1 cellular context compared by ENCODE assay signal in genomic region chr7:17507717-17508116, GRCh38.
TF ChIP-seq lines count a peak whose summit lies in the region.

No MANE protein-coding gene starts in this region.

TF ChIP-seq in liver, 16 proteins besides CTCF, POLR2A, EP300 and RAD21 (continued from another document):
- TF ChIP-seq SP1 (IDR thresholded peaks at IDR 0.05) (peak; percentile 90), JUND (IDR thresholded peaks at IDR 0.05) (peak; percentile 52 to 76), HNF4G (IDR thresholded peaks at IDR 0.05) (peak; percentile 83), GABPA (IDR thresholded peaks at IDR 0.05 in 1 of 2, conservative IDR thresholded peaks at IDR 0.05 in 1 of 2) (no peak)
